Comparison of ENCODE assay signal across 8 cellular contexts in the genomic region with DNA sequence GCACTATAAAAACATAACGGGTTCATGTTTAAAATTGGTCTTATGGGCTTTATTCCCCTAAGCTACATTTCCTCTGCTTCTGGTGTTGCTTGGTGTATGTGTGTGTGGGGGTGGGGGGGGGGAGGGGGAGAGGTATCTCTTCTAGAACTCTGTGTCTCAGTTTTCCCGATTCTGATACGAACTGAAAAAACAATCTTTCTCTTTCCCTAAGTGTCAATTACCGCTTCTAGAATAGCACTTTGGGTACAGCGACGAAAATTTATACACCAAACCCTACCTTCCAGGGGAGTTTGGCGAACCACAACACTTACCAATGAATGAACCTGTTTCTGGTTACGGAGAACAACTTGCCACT. TPM values are rescaled to one million over a fixed set of nuclear protein-coding genes. Genes with fewer than 3 reads are reported as not detected.
DNase-seq lines count a peak whose midpoint lies in the region; ATAC-seq and TF ChIP-seq lines count a peak whose summit lies in the region.

No MANE protein-coding gene starts in this region.

- WGBS in body of pancreas, 2 donors, result 1 to 2% methylated on average over 8 of the region's 8 CpGs

- peaks cover 31% of the 10 kb centered on the region for H3K4me1 ChIP-seq in body of pancreas

- peak overlapping the region; percentile 90 to 92 (median 90) for H3K27ac ChIP-seq in body of pancreas

- peak overlapping the region; percentile 100 for H3K27ac Mint-ChIP-seq in activated naive CD4-positive, alpha-beta T cell treated with anti-CD3 and anti-CD28 coated beads, Interleukin-2, amount 50 U/mL, for 24 hours
- H3K27ac Mint-ChIP-seq in memory B cell (peak overlapping the region; percentile 97), type B pancreatic cell (peak overlapping the region; percentile 99)

- no peaks in the 10 kb centered on the region for H3K27me3 ChIP-seq in body of pancreas

- H3K27me3 Mint-ChIP-seq in activated naive CD4-positive, alpha-beta T cell treated with anti-CD3 and anti-CD28 coated beads, Interleukin-2, amount 50 U/mL, for 24 hours, result no peaks in the 10 kb centered on the region
- H3K27me3 Mint-ChIP-seq in memory B cell (no peaks in the 10 kb centered on the region), type B pancreatic cell (no peaks in the 10 kb centered on the region)

- ATAC-seq in body of pancreas (no peak), memory B cell (ENCODE audit: low read depth) (no peak), HG03432 (IDR thresholded peaks at IDR 0.05; ENCODE audit: unreplicated experiment) (no peak), GM21360 (IDR thresholded peaks at IDR 0.05; ENCODE audit: unreplicated experiment) (no peak)

- H3K9me3 ChIP-seq in body of pancreas, result no peaks in the 10 kb centered on the region

- intact Hi-C loops in body of pancreas (cut with DNase I), result no loop called here

- peaks cover 51% of the 10 kb centered on the region for H3K4me1 Mint-ChIP-seq in activated naive CD4-positive, alpha-beta T cell treated with anti-CD3 and anti-CD28 coated beads, Interleukin-2, amount 50 U/mL, for 24 hours
- H3K4me1 Mint-ChIP-seq in memory B cell, result peaks cover 42% of the 10 kb centered on the region
- H3K4me1 Mint-ChIP-seq in type B pancreatic cell (ENCODE audit: unreplicated experiment), result peaks cover 18% of the 10 kb centered on the region

- peaks cover 7% of the 10 kb centered on the region for H3K36me3 Mint-ChIP-seq in activated naive CD4-positive, alpha-beta T cell treated with anti-CD3 and anti-CD28 coated beads, Interleukin-2, amount 50 U/mL, for 24 hours
- peaks cover 11% of the 10 kb centered on the region for H3K36me3 Mint-ChIP-seq in memory B cell
- peaks cover 15% of the 10 kb centered on the region for H3K36me3 Mint-ChIP-seq in type B pancreatic cell

- H3K9me3 Mint-ChIP-seq in activated naive CD4-positive, alpha-beta T cell treated with anti-CD3 and anti-CD28 coated beads, Interleukin-2, amount 50 U/mL, for 24 hours, result no peaks in the 10 kb centered on the region
- no peaks in the 10 kb centered on the region for H3K9me3 Mint-ChIP-seq in memory B cell
- H3K9me3 Mint-ChIP-seq in type B pancreatic cell, result no peaks in the 10 kb centered on the region

- TF ChIP-seq POLR2A in body of pancreas (IDR thresholded peaks at IDR 0.05), result no peak

- H3K4me3 ChIP-seq in body of pancreas, result peak overlapping the region; percentile 64 to 68

- DNase-seq in activated naive CD4-positive, alpha-beta T cell treated with Interleukin-2 at 50 U/mL for 16 hours, result no peak
- DNase-seq in body of pancreas (no peak), memory B cell (ENCODE audit: low spot score in 2 of 2) (no peak), type B pancreatic cell (ENCODE audit: extremely low spot score, unreplicated experiment) (no peak), NCI-H2171 (lab: John Stamatoyannopoulos, UW) (no peak)

- H3K4me3 Mint-ChIP-seq in activated naive CD4-positive, alpha-beta T cell treated with anti-CD3 and anti-CD28 coated beads, Interleukin-2, amount 50 U/mL, for 24 hours, result peak overlapping the region; percentile 99
- peak overlapping the region; percentile 95 for H3K4me3 Mint-ChIP-seq in memory B cell
- peak overlapping the region; percentile 99 for H3K4me3 Mint-ChIP-seq in type B pancreatic cell

- peaks cover 0 to under 1% of the 10 kb centered on the region in 2 donors for H3K36me3 ChIP-seq in body of pancreas (replicated peaks in 1 of 2; ENCODE audit: insufficient read depth in 1 of 2, low read depth in 2 of 2)

- TF ChIP-seq CTCF in body of pancreas (IDR thresholded peaks at IDR 0.05) (no peak), type B pancreatic cell (conservative IDR thresholded peaks at IDR 0.05) (no peak)

RNA-seq across cellular contexts. Expression of gene NUP160, which starts 0.6 kb away (rescaled TPM):
- total RNA-seq in body of pancreas (10 to 100 TPM; 13.8 to 15.3 TPM), type B pancreatic cell (ENCODE audit: low replicate concordance) (50.2 and 69.9 TPM in 2 replicates)
